8 cellular contexts compared by ENCODE assay signal in the genomic region with DNA sequence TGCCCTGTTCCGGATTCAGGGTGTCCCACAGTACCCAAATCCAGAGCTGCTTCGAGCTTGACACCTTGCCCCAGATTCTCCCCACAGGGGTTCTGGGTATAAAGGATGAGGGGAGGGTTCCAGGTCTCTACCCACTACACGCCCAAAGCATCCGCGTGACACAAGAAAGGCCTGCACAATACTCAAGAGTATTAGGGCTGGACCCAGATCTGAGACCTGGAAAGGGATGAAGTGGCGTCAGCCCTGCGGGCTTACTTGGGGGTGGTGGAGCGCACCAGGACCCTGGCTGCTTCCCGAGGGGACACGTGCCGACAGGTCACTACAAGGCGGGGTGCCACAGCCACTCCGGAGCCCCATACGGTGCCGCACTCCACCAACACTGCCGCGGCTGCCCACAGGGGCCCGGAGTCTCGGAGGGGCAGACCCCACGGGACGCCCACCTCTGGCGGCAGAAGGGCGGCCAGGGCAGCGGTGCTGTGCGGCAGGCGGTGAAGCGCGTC. TPM values are rescaled to one million over a fixed set of nuclear protein-coding genes. Genes with fewer than 3 reads are reported as not detected.
A peak's percentile ranks its signal among the peaks of the same experiment; 100 is the strongest.
DNase-seq lines count a peak whose midpoint lies in the region; ATAC-seq and TF ChIP-seq lines count a peak whose summit lies in the region.

No MANE protein-coding gene starts in this region.

- POLR2A ChIA-PET in activated CD4-positive, alpha-beta T cell treated with anti-CD3 and anti-CD28 coated beads for 36 hours (lab: Charles Lee), result interaction anchor here (0.5 to 2.3 kb wide), 6 partner anchors 13 to 847 kb away, joined by 3 to 32 read pairs (median 8); a partner anchor contains a TSS

- peaks cover 14 to 22% of the 10 kb centered on the region in 2 donors for H3K4me1 ChIP-seq in thoracic aorta (ENCODE audit: control insufficient read depth in 1 of 2, low read depth in 2 of 2)

- ATAC-seq in activated CD4-positive, alpha-beta T cell treated with anti-CD3 and anti-CD28 coated beads for 36 hours, result no peak
- peak; percentile 1 for ATAC-seq in HG03095 (IDR thresholded peaks at IDR 0.05; ENCODE audit: unreplicated experiment)
- ATAC-seq in thoracic aorta (ENCODE audit: insufficient number of reproducible peaks, low FRiP score, low read depth), result no peak
- no peak for ATAC-seq in GM18858 (IDR thresholded peaks at IDR 0.05; ENCODE audit: unreplicated experiment)

- peaks cover 13% of the 10 kb centered on the region for H3K36me3 Mint-ChIP-seq in activated CD4-positive, alpha-beta T cell treated with anti-CD3 and anti-CD28 coated beads for 36 hours (ENCODE audit: low read depth)
- H3K36me3 Mint-ChIP-seq in activated naive CD8-positive, alpha-beta T cell, result peaks cover 4% of the 10 kb centered on the region

- no peaks in the 10 kb centered on the region for H3K9me3 Mint-ChIP-seq in activated CD4-positive, alpha-beta T cell treated with anti-CD3 and anti-CD28 coated beads for 36 hours (ENCODE audit: low read depth)
- H3K9me3 Mint-ChIP-seq in activated naive CD8-positive, alpha-beta T cell (ENCODE audit: low read depth), result no peaks in the 10 kb centered on the region

- H3K27me3 Mint-ChIP-seq in activated CD4-positive, alpha-beta T cell treated with anti-CD3 and anti-CD28 coated beads for 36 hours, result no peaks in the 10 kb centered on the region
- no peaks in the 10 kb centered on the region for H3K27me3 Mint-ChIP-seq in activated naive CD8-positive, alpha-beta T cell

- DNase-seq in activated CD4-positive, alpha-beta T cell treated with anti-CD3 and anti-CD28 coated beads for 36 hours, result no peak
- DNase-seq in activated CD4-positive, alpha-beta T cell treated with anti-CD3 and anti-CD28 coated beads for 4 hours, result no peak
- DNase-seq in kidney epithelial cell (ENCODE audit: low read depth), result no peak
- no peak for DNase-seq in thoracic aorta (ENCODE audit: low spot score)
- no peak for DNase-seq in iPS-NIHi7 (ENCODE audit: extremely low spot score)

- TF ChIP-seq CTCF in kidney epithelial cell (IDR thresholded peaks at IDR 0.05; ENCODE audit: insufficient read depth, low read length, poor library complexity, severe bottlenecking) (no peak), thoracic aorta (IDR thresholded peaks at IDR 0.05) (no peak)

- H3K4me3 ChIP-seq in kidney epithelial cell (ENCODE audit: low read depth, low read length) (peak overlapping the region; percentile 63), thoracic aorta (peak overlapping the region; percentile 92)

- H3K27ac Mint-ChIP-seq in activated CD4-positive, alpha-beta T cell treated with anti-CD3 and anti-CD28 coated beads for 36 hours, result peak overlapping the region; percentile 51
- peak overlapping the region; percentile 77 for H3K27ac Mint-ChIP-seq in activated naive CD8-positive, alpha-beta T cell

- H3K27me3 ChIP-seq in kidney epithelial cell (ENCODE audit: control insufficient read depth, insufficient read depth, low read length) (no peaks in the 10 kb centered on the region), thoracic aorta (replicated peaks; ENCODE audit: insufficient read depth) (no peaks in the 10 kb centered on the region)

- H3K4me3 Mint-ChIP-seq in activated CD4-positive, alpha-beta T cell treated with anti-CD3 and anti-CD28 coated beads for 36 hours, result peak overlapping the region; percentile 83
- H3K4me3 Mint-ChIP-seq in activated naive CD8-positive, alpha-beta T cell, result peak overlapping the region; percentile 89

- H3K4me1 Mint-ChIP-seq in activated CD4-positive, alpha-beta T cell treated with anti-CD3 and anti-CD28 coated beads for 36 hours, result peaks cover 30% of the 10 kb centered on the region
- peaks cover 50% of the 10 kb centered on the region for H3K4me1 Mint-ChIP-seq in activated naive CD8-positive, alpha-beta T cell (ENCODE audit: low read depth)

- CTCF ChIA-PET in activated CD4-positive, alpha-beta T cell treated with anti-CD3 and anti-CD28 coated beads for 36 hours (lab: Charles Lee), result interaction anchor here (0.6 to 8.5 kb wide), 13 partner anchors 10 to 192 kb away, joined by 3 to 74 read pairs (median 9); a partner anchor contains a TSS

- H3K36me3 ChIP-seq in kidney epithelial cell (ENCODE audit: control insufficient read depth, insufficient read depth, low read length) (no peaks in the 10 kb centered on the region), thoracic aorta (no peaks in the 10 kb centered on the region)

- intact Hi-C loops in activated CD4-positive, alpha-beta T cell treated with anti-CD3 and anti-CD28 coated beads for 36 hours (cut with DNase I, micrococcal nuclease), result loop anchor here (5.0 to 10.0 kb wide), 3 partner anchors 57 to 672 kb away; a partner anchor contains a TSS

- H3K27ac ChIP-seq in thoracic aorta, result peak overlapping the region; percentile 77 to 82

- no peaks in the 10 kb centered on the region for H3K9me3 ChIP-seq in thoracic aorta

RNA-seq across cellular contexts. Expression of a gene that starts 1.3 kb away (rescaled TPM):
- total RNA-seq in activated CD4-positive, alpha-beta T cell treated with anti-CD3 and anti-CD28 coated beads for 36 hours, result 10 to 100 TPM; 11.5 to 14.9 TPM
- total RNA-seq in kidney epithelial cell (11.9 and 13.1 TPM in 2 replicates), thoracic aorta (10 to 100 TPM; 11.4 to 12.2 TPM)

RNA-seq across cellular contexts. Expression of a gene that starts 12.6 kb away (rescaled TPM):
- total RNA-seq in activated CD4-positive, alpha-beta T cell treated with anti-CD3 and anti-CD28 coated beads for 36 hours, result 1 to 10 TPM; 4.6 to 5.2 TPM
- 12.4 and 12.7 TPM in 2 replicates for total RNA-seq in kidney epithelial cell
- total RNA-seq in thoracic aorta, result 10 to 100 TPM; 17.1 to 17.9 TPM

RNA-seq across cellular contexts. Expression of a gene that starts 25.1 kb away (rescaled TPM):
- total RNA-seq in activated CD4-positive, alpha-beta T cell treated with anti-CD3 and anti-CD28 coated beads for 36 hours, result 100 to 1,000 TPM in 1 of 2 experiments, 10 to 100 TPM in 1; 89.4 to 107 TPM
- 47.4 and 53.8 TPM in 2 replicates for total RNA-seq in kidney epithelial cell
- 10 to 100 TPM; 53.2 to 95.0 TPM for total RNA-seq in thoracic aorta
